Comparison of ENCODE assay signal across 1 cellular context in genomic region chr19:13846533-13847032, GRCh38.
TF ChIP-seq lines count a peak whose summit lies in the region.

No MANE protein-coding gene starts in this region.

TF ChIP-seq in HepG2, 621 proteins besides CTCF, POLR2A, EP300 and RAD21 (continued from another document and continues in another):
- TF ChIP-seq ZMAT5 (CRISPR knock-in tag; IDR thresholded peaks at IDR 0.05; ENCODE audit: borderline replicate concordance, low read depth) (no peak), DNMT3B (CRISPR knock-in tag; conservative IDR thresholded peaks at IDR 0.05) (no peak), MLXIP (CRISPR knock-in tag; IDR thresholded peaks at IDR 0.05; ENCODE audit: borderline replicate concordance) (no peak), TERF1 (CRISPR knock-in tag; IDR thresholded peaks at IDR 0.05) (no peak), YEATS2 (CRISPR knock-in tag; IDR thresholded peaks at IDR 0.05; ENCODE audit: borderline replicate concordance) (peak; percentile 37; the same call in 1 of the 2 replicates), ZFP41 (CRISPR knock-in tag; IDR thresholded peaks at IDR 0.05; ENCODE audit: borderline replicate concordance) (0 out of 2 replicates have a peak, but pooled peaks have one; percentile 25), PAWR (CRISPR knock-in tag; IDR thresholded peaks at IDR 0.05; ENCODE audit: borderline replicate concordance) (no peak), KDM2A (CRISPR knock-in tag; IDR thresholded peaks at IDR 0.05; ENCODE audit: borderline replicate concordance, low read depth) (peak; percentile 61), ZNF776 (CRISPR knock-in tag; IDR thresholded peaks at IDR 0.05) (no peak), ZNF577 (CRISPR knock-in tag; IDR thresholded peaks at IDR 0.05; ENCODE audit: borderline replicate concordance, low read depth) (no peak), ZNF17 (CRISPR knock-in tag; IDR thresholded peaks at IDR 0.05) (no peak), PAF1 (CRISPR knock-in tag; IDR thresholded peaks at IDR 0.05) (no peak), SP5 (CRISPR knock-in tag; IDR thresholded peaks at IDR 0.05; ENCODE audit: borderline replicate concordance, low read depth) (peak; percentile 95), CEBPG (CRISPR knock-in tag; IDR thresholded peaks at IDR 0.05) (0 out of 2 replicates have a peak, but pooled peaks have one; percentile 2), HNF1B (CRISPR knock-in tag; IDR thresholded peaks at IDR 0.05) (no peak), LCORL (IDR thresholded peaks at IDR 0.05) (no peak), LCORL (CRISPR knock-in tag; IDR thresholded peaks at IDR 0.05) (peak; percentile 77; the same call in 1 of the 2 replicates), ZZZ3 (CRISPR knock-in tag; IDR thresholded peaks at IDR 0.05; ENCODE audit: borderline replicate concordance) (no peak; the same call in 1 of the 2 replicates), ZKSCAN5 (CRISPR knock-in tag; IDR thresholded peaks at IDR 0.05) (no peak), ZHX2 (IDR thresholded peaks at IDR 0.05; ENCODE audit: low read depth) (peak; percentile 52; the same call in 1 of the 2 replicates), ZHX2 (CRISPR knock-in tag; IDR thresholded peaks at IDR 0.05; ENCODE audit: borderline replicate concordance) (no peak), ZNF407 (CRISPR knock-in tag; IDR thresholded peaks at IDR 0.05; ENCODE audit: not compliant biosample characterization) (no peak), MYC (CRISPR knock-in tag; IDR thresholded peaks at IDR 0.05; ENCODE audit: borderline replicate concordance) (0 out of 2 replicates have a peak, but pooled peaks have one; percentile 26), KDM5B (CRISPR knock-in tag; IDR thresholded peaks at IDR 0.05; ENCODE audit: borderline replicate concordance) (peak; percentile 31; the same call in 1 of the 2 replicates), MED1 (CRISPR knock-in tag; IDR thresholded peaks at IDR 0.05) (peak; percentile 40; the same call in 1 of the 2 replicates), TMF1 (CRISPR knock-in tag; IDR thresholded peaks at IDR 0.05; ENCODE audit: low read depth) (no peak), SMARCE1 (IDR thresholded peaks at IDR 0.05; ENCODE audit: borderline replicate concordance) (no peak), ZNF790 (CRISPR knock-in tag; IDR thresholded peaks at IDR 0.05; ENCODE audit: borderline replicate concordance) (no peak), ZNF256 (CRISPR knock-in tag; conservative IDR thresholded peaks at IDR 0.05) (no peak; the same call in none of the 2 replicates), SYNCRIP (IDR thresholded peaks at IDR 0.05; ENCODE audit: insufficient read depth, low read depth, low read length) (no peak), ZNF432 (CRISPR knock-in tag; IDR thresholded peaks at IDR 0.05; ENCODE audit: borderline replicate concordance) (no peak), MAFF (IDR thresholded peaks at IDR 0.05; ENCODE audit: low read depth, low read length) (no peak), CBFB (CRISPR knock-in tag; IDR thresholded peaks at IDR 0.05) (peak; percentile 98), ESRRA (CRISPR knock-in tag; IDR thresholded peaks at IDR 0.05; ENCODE audit: low read depth) (no peak), SP4 (CRISPR knock-in tag; IDR thresholded peaks at IDR 0.05) (peak; percentile 46; the same call in 1 of the 2 replicates), ATF7-NPFF (CRISPR knock-in tag; IDR thresholded peaks at IDR 0.05; ENCODE audit: low read depth) (no peak), TFDP2 (CRISPR knock-in tag; IDR thresholded peaks at IDR 0.05) (0 out of 2 replicates have a peak, but pooled peaks have one; percentile 5), NR2F1 (CRISPR knock-in tag; IDR thresholded peaks at IDR 0.05) (peak in 1 of 2 experiments; percentile 17; a peak in 1 of 4 replicates), JUNB (CRISPR knock-in tag; IDR thresholded peaks at IDR 0.05; ENCODE audit: borderline replicate concordance) (no peak), ZBTB7B (CRISPR knock-in tag; IDR thresholded peaks at IDR 0.05) (peak; percentile 91)
